ENCODE assay signal across 15 cellular contexts in the genomic region with DNA sequence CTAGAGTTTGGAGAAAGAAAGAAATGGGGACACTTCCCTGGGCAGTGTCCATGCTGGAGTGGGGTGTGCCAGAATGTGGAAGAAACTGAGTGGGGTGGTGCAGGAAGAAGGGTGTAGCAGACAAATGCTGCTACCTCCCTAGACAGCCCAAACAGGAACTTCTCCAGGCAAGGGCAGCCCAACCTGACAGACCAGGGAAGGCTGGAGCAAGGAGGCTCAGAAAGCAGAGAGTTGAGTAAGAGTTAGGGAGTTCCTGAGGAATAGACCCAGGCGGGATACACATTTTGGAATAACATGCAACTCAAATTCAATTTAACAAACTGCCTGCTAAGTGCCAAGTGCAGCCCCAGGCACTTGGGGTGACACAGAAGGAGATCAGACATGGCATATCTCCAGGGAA. TPM values are rescaled to one million over a fixed set of nuclear protein-coding genes. Genes with fewer than 3 reads are reported as not detected.
DNase-seq lines count a peak whose midpoint lies in the region; ATAC-seq, FAIRE-seq and TF ChIP-seq lines count a peak whose summit lies in the region.
"Had no signal": no experiment of that assay in that cellular context is flagged by ENCODE, and none has a peak within 500 bp of the region (broad histone marks: within the 10 kb centered on the region; RNA-seq: fewer than 3 reads in every experiment).

No MANE protein-coding gene starts in this region.

- no peak for FAIRE-seq in astrocyte (lab: Jason Lieb, UNC)

- no peaks in the 10 kb centered on the region for H3K36me3 Mint-ChIP-seq in astrocyte (ENCODE audit: low read depth, unreplicated experiment)
- H3K36me3 Mint-ChIP-seq: CD4-positive, CD25-positive, alpha-beta regulatory T cell; stimulated activated memory B cell treated with anti-CD40 and anti-IgM and Interleukin-4, amounts not matched to agents 10 μg/mL and 1 μg/mL and 100 μg/mL, for 72 hours had no signal

- ATAC-seq in left lobe of liver (no peak), HG02610 (IDR thresholded peaks at IDR 0.05; ENCODE audit: unreplicated experiment) (no peak)

- H3K4me2 ChIP-seq in GM23248 (ENCODE audit: unreplicated experiment) (no peak overlapping the region), astrocyte (ENCODE audit: low read length) (no peak overlapping the region)

- H3K4me1 Mint-ChIP-seq in astrocyte (ENCODE audit: low read depth, unreplicated experiment), result peaks cover 11% of the 10 kb centered on the region

- peaks cover 5% of the 10 kb centered on the region; the same call in 1 of the 2 replicates for H3F3A ChIP-seq in GM23248 (ENCODE audit: insufficient read depth)

- no peak overlapping the region for H3K4me3 ChIP-seq in GM23248
- H3K4me3 ChIP-seq in astrocyte (ENCODE audit: insufficient read depth, low read depth, low read length), result no peak overlapping the region
- peak overlapping the region in 1 of 2 donors; percentile 78 for H3K4me3 ChIP-seq in stomach smooth muscle (ENCODE audit: low read length in 2 of 2)

- WGBS in GM23248 (ENCODE audit: low coverage in 1 of 2, low lambda C conversion rate in 2 of 2, missing lambda C conversion rate in 2 of 2), 2 experiments, result 71 to 86% methylated on average over 1 of the region's 1 CpG

- no peak for TF ChIP-seq CTCF in astrocyte (IDR thresholded peaks at IDR 0.05; ENCODE audit: insufficient read depth, low read depth, low read length)

- H3K79me2 ChIP-seq in GM23248 (ENCODE audit: insufficient read depth), result peaks cover 27% of the 10 kb centered on the region; the same call in 1 of the 2 replicates
- H3K79me2 ChIP-seq in astrocyte (ENCODE audit: insufficient read depth, low read length), result no peaks in the 10 kb centered on the region

- DNase-seq in GM23248 (no peak), astrocyte (ENCODE audit: low read depth) (no peak), left lobe of liver (ENCODE audit: low spot score) (peak; percentile 44), NCI-H526 treated with DMSO at 0.1 percent for 48 hours (lab: John Stamatoyannopoulos, UW) (no peak), NCI-H2081 treated with DMSO at 0.1 percent for 48 hours (lab: John Stamatoyannopoulos, UW) (no peak)
- no peak for DNase-seq in activated CD8-positive, alpha-beta memory T cell treated with anti-CD3 and anti-CD28 coated beads for 24 hours
- DNase-seq: activated CD4-positive, alpha-beta T cell treated with anti-CD3 and anti-CD28 coated beads, Interleukin-2, amount 10 ng/mL, durations not matched to agents 24 days and 14 days; CD4-positive, CD25-positive, alpha-beta regulatory T cell; central memory CD4-positive, alpha-beta T cell; T-helper 17 cell had no signal

- peak overlapping the region; percentile 38 for H3K27ac Mint-ChIP-seq in astrocyte (ENCODE audit: unreplicated experiment)
- H3K27ac Mint-ChIP-seq: activated CD4-positive, alpha-beta T cell treated with anti-CD3 and anti-CD28 coated beads, Interleukin-2, amount 10 ng/mL, durations not matched to agents 24 days and 14 days; activated T-helper 2 cell treated with anti-CD3 and anti-CD28 coated beads, Interferon-gamma antibody, Interleukin-2, Interleukin-4, amounts not matched to agents 10 μg/mL and 5 μg/mL and 100 μg/mL, durations not matched to agents 14 hours and 24 hours and 36 hours; CD4-positive, CD25-positive, alpha-beta regulatory T cell; T-helper 17 cell had no signal

- no peaks in the 10 kb centered on the region for H3K27me3 Mint-ChIP-seq in astrocyte (ENCODE audit: low read depth, unreplicated experiment)
- H3K27me3 Mint-ChIP-seq: stimulated activated memory B cell treated with anti-CD40 and anti-IgM and Interleukin-4, amounts not matched to agents 10 μg/mL and 1 μg/mL and 100 μg/mL, for 72 hours had no signal

- H3K36me3 ChIP-seq in GM23248 (ENCODE audit: low read depth) (no peaks in the 10 kb centered on the region), astrocyte (ENCODE audit: insufficient read depth, low read length) (no peaks in the 10 kb centered on the region), stomach smooth muscle (ENCODE audit: control insufficient read depth in 2 of 2, insufficient read depth in 2 of 2, low read length in 2 of 2) (no peaks in the 10 kb centered on the region)

- H3K4me1 ChIP-seq in GM23248 (ENCODE audit: insufficient read depth) (peaks cover 11% of the 10 kb centered on the region; the same call in 1 of the 2 replicates), astrocyte (ENCODE audit: insufficient read depth, low read length) (peaks cover 16% of the 10 kb centered on the region), stomach smooth muscle (ENCODE audit: control insufficient read depth, insufficient read depth, low read length) (peaks cover 42% of the 10 kb centered on the region)

- H3K27ac ChIP-seq in GM23248 (no peak overlapping the region), astrocyte (ENCODE audit: low read depth, low read length) (no peak overlapping the region), stomach smooth muscle (ENCODE audit: low read length) (peak overlapping the region; percentile 89)
- H3K27ac ChIP-seq: HL-60 had no signal

- peak overlapping the region; percentile 66 for H3K4me3 Mint-ChIP-seq in astrocyte (ENCODE audit: unreplicated experiment)

- no peaks in the 10 kb centered on the region for H4K20me1 ChIP-seq in GM23248 (ENCODE audit: insufficient read depth)
- H4K20me1 ChIP-seq in astrocyte (ENCODE audit: insufficient read depth, low read length), result peaks cover 21% of the 10 kb centered on the region

- no peaks in the 10 kb centered on the region for H3K9me3 Mint-ChIP-seq in astrocyte (ENCODE audit: unreplicated experiment)
- H3K9me3 Mint-ChIP-seq: activated CD4-positive, alpha-beta T cell treated with anti-CD3 and anti-CD28 coated beads, Interleukin-2, amount 10 ng/mL, durations not matched to agents 24 days and 14 days; activated T-helper 2 cell treated with anti-CD3 and anti-CD28 coated beads, Interferon-gamma antibody, Interleukin-2, Interleukin-4, amounts not matched to agents 10 μg/mL and 5 μg/mL and 100 μg/mL, durations not matched to agents 14 hours and 24 hours and 36 hours; CD4-positive, CD25-positive, alpha-beta regulatory T cell; stimulated activated memory B cell treated with anti-CD40 and anti-IgM and Interleukin-4, amounts not matched to agents 10 μg/mL and 1 μg/mL and 100 μg/mL, for 72 hours had no signal

- no peaks in the 10 kb centered on the region for H3K9me2 ChIP-seq in GM23248 (ENCODE audit: insufficient read depth)

- H2AFZ ChIP-seq in GM23248 (peak overlapping the region; percentile 95), astrocyte (ENCODE audit: low read depth, low read length) (no peak overlapping the region)

- no peaks in the 10 kb centered on the region for H3K27me3 ChIP-seq in GM23248 (replicated peaks; ENCODE audit: insufficient read depth)
- no peaks in the 10 kb centered on the region for H3K27me3 ChIP-seq in astrocyte (ENCODE audit: insufficient read depth, low read length)
- no peaks in the 10 kb centered on the region for H3K27me3 ChIP-seq in stomach smooth muscle (ENCODE audit: control insufficient read depth in 1 of 2, insufficient read depth in 2 of 2, low read length in 2 of 2)

- in situ Hi-C loops in GM23248 (cut with MboI), result no loop called here

- H3K9ac ChIP-seq in GM23248, result no peak overlapping the region
- no peak overlapping the region for H3K9ac ChIP-seq in astrocyte (ENCODE audit: low read length)
- peak overlapping the region; percentile 70 to 94 for H3K9ac ChIP-seq in stomach smooth muscle (ENCODE audit: low read length in 2 of 2)

- H3K9me3 ChIP-seq in GM23248 (ENCODE audit: low read depth) (no peaks in the 10 kb centered on the region), astrocyte (ENCODE audit: insufficient read depth, low read depth, low read length) (no peaks in the 10 kb centered on the region), stomach smooth muscle (ENCODE audit: control insufficient read depth in 2 of 2, low read length in 2 of 2) (no peaks in the 10 kb centered on the region)

RNA-seq across cellular contexts. Expression of a gene that starts 1.0 kb away (rescaled TPM):
- total RNA-seq in GM23248 (2014; rRNA removed; shearing (Covaris generic)), result 30.5 and 33.9 TPM in 2 replicates
- polyA plus RNA-seq in GM23248 (2016; fragmentation: Nextera tagmentation; extraction: Ambion mirVana), result 12.6 and 16.0 TPM in 2 replicates
- total RNA-seq in astrocyte, result 35.5 and 45.9 TPM in 2 replicates
- total RNA-seq in left lobe of liver, result 109 TPM

Comparison
In these comparisons a context has a peak if more than half of its experiments do, and no peak if none do; other contexts are left out.
1. H3K9ac ChIP-seq: peak in stomach smooth muscle (2 of 2); none in GM23248 (single experiment) and astrocyte (single experiment).